In the genomic region with DNA sequence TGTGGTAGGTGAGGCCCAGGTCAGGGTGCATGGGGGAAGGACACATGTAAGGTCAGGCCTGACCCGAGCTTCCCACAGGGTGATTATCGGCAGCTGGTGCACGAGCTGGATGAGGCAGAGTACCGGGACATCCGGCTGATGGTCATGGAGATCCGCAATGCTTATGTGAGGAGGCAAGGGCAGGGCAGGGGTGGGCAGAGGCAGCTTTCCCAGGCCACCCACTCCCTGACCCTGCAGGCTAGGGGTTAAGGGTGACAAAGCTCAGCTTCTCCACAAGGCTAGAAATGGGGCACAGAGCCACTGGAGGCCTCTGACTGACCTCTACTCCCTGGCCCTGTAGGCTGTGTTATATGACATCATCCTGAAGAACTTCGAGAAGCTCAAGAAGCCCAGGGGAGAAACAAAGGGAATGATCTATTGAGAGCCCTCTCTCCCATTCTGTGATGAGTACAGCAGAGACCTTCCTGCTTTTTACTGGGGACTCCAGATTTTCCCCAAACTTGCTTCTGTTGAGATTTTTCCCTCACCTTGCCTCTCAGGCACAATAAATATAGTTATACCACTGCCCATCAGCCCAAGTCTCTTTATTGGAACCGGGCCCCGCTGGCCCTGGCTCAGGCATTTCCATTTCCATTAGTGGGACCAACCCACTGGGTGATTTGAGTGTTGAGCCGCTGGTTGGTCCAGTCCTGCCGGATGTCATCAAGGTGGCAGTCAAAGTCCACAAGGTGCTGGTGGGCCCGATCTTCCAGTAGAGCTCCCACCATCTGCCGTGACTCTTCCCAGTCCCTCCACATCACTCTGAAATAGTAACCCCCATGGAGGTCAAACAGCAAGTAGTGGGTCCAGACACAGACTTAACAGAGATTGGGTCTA, we compare ENCODE assay signal across 1 cellular context.
TF ChIP-seq lines count a peak whose summit lies in the region.

No MANE protein-coding gene starts in this region.

TF ChIP-seq in WTC11, 78 proteins besides CTCF, POLR2A, EP300 and RAD21:
- TF ChIP-seq, protein P1, sequence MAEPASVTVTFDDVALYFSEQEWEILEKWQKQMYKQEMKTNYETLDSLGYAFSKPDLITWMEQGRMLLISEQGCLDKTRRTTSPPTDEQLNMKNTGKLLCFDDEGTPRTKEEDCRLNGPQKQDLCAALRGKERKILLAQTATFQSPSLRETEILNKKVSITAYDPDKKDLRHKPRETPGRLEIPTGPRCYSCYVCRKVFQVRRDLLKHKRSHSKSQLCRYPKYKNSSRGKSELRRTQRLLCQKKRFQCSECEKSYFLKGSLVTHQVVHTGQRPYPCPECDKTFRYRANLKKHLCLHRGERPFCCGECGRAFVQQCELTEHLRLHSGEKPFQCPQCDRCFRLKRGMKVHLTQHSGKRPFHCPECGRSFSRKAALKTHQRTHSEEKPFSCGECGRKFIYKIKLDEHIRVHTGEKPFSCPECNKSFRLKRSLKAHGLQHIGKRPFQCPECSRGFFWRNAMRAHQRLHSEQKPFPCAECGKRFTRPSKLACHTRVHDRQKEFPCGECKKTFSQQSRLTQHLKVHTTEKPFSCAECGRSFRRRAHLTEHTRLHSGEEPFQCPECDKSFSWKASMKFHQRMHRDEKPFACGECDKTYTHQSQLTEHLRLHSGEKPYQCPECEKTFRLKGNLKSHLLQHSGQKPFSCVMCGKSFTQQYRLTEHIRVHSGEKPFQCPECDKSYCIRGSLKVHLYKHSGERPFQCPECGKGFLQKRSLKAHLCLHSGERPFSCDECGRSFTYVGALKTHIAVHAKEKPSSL (CRISPR knock-in tag; conservative IDR thresholded peaks at IDR 0.05): no peak
